23 cellular contexts compared by ENCODE assay signal in genomic region chr20:33160681-33161080, GRCh38. TPM values are rescaled to one million over a fixed set of nuclear protein-coding genes. Genes with fewer than 3 reads are reported as not detected.
"Had no signal": no experiment of that assay in that cellular context is flagged by ENCODE, and none has a peak within 500 bp of the region (broad histone marks: within the 10 kb centered on the region; RNA-seq: fewer than 3 reads in every experiment).

No MANE protein-coding gene starts in this region.

- H3K9me3 ChIP-seq: SJSA1 had no signal

- H3K4me2 ChIP-seq: KMS-11 had no signal

- H3K27ac ChIP-seq: HL-60, KMS-11, SJSA1, SK-N-MC had no signal

- H3K36me3 ChIP-seq: SJSA1 had no signal

- H3K9ac ChIP-seq: KMS-11 had no signal

- DNase-seq: Kasumi-1, MM.1S, NCI-H1092 treated with DMSO at 0.1 percent for 48 hours, NCI-H1436, NCI-H187, NCI-H2029, NCI-H2081 treated with DMSO at 0.1 percent for 48 hours, NCI-H2171, NCI-H226, NCI-H446, NCI-H510A, NCI-H524 treated with DMSO at 0.1 percent for 48 hours, NCI-H69, NCI-H774, RPMI8226, SHP77 treated with DMSO at 0.1 percent for 48 hours had no signal

- H3K4me3 ChIP-seq: K562, SJSA1, SK-N-MC had no signal

- H3K4me1 ChIP-seq: SJSA1 had no signal

- H3K36me3 Mint-ChIP-seq: IgD-negative memory B cell had no signal

- H3K27ac Mint-ChIP-seq: IgD-negative memory B cell had no signal

- ATAC-seq: K562 had no signal

- H3K4me3 Mint-ChIP-seq: IgD-negative memory B cell had no signal

- H3K9me3 Mint-ChIP-seq: IgD-negative memory B cell had no signal

RNA-seq across cellular contexts. Expression of gene BPIFA2, which starts 7.3 kb away (rescaled TPM):
- total RNA-seq: K562, M059J, SJSA1 had no signal
- polyA plus RNA-seq: IgD-negative memory B cell, K562 had no signal

RNA-seq across cellular contexts. Expression of gene BPIFA3, which starts 56.5 kb away (rescaled TPM):
- total RNA-seq: K562, M059J, SJSA1 had no signal
- polyA plus RNA-seq: IgD-negative memory B cell, K562 had no signal
